11 cellular contexts compared by ENCODE assay signal in the genomic region with DNA sequence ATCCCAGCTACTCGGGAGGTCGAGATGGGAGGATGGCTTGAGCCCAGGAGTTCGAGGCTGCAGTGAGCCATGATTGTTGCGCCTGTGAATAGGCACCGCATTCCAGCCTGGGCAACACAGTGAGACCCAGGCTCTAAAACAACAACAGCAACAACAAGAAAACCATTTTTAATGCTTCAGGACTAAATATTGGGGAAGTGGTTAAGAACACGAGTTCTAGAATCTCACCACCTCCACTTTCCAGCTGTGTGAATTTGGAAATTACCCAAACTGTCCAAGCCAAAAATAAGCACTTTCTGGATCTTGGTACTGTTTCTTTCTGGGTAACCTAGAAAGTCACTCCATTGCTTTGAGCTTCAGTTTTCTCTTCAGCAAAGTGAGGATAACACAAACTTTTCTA.
"Had no signal": no experiment of that assay in that cellular context is flagged by ENCODE, and none has a peak within 500 bp of the region (broad histone marks: within the 10 kb centered on the region; RNA-seq: fewer than 3 reads in every experiment).

No MANE protein-coding gene starts in this region.

- H3K4me3 ChIP-seq: GM23248, HAP-1 had no signal

- H3K27ac ChIP-seq: GM23248, HL-60, KMS-11 had no signal

- H3K27ac Mint-ChIP-seq: HFFc6, IgD-negative memory B cell had no signal

- H3K9ac ChIP-seq: GM23248, KMS-11 had no signal

- DNase-seq: GM23248, GOT3, H7, HFFc6, KBM-7 had no signal

- H2AFZ ChIP-seq: GM23248 had no signal

- H3K4me1 ChIP-seq: HAP-1 had no signal

- H3K36me3 ChIP-seq: HAP-1 had no signal

- H3K4me1 Mint-ChIP-seq: IgD-negative memory B cell had no signal

- H3K4me2 ChIP-seq: KMS-11 had no signal

- H3K9me3 ChIP-seq: HAP-1 had no signal

- H3K4me3 Mint-ChIP-seq: HFFc6, IgD-negative memory B cell had no signal

- ATAC-seq: HCT116, HepG2 had no signal

- H3K9me3 Mint-ChIP-seq: HFFc6 had no signal
